In the genomic region with DNA sequence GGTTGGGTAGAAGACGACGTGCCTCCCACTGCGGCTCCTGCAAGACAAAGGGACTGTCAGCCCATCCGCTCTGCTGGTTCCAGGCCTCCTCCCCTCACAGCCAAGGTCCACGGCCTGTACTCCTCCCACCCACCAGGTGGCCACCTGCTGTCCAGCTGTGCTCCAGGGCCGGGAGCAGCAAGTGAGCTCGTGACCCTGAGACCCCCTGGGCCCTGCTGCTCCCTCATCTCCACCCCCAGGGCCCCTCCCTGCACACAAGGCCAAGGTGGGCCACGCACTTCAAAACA, we compare ENCODE assay signal across 1 cellular context.
TF ChIP-seq lines count a peak whose summit lies in the region.

No MANE protein-coding gene starts in this region.

TF ChIP-seq in SK-N-SH, 30 proteins besides CTCF, POLR2A, EP300 and RAD21:
- TF ChIP-seq ELF1 (IDR thresholded peaks at IDR 0.05) (no peak), JUND (IDR thresholded peaks at IDR 0.05) (no peak), RXRA (IDR thresholded peaks at IDR 0.05; ENCODE audit: borderline replicate concordance, low read depth) (no peak), SMC3 (IDR thresholded peaks at IDR 0.05; ENCODE audit: low read depth, low read length) (no peak), NFIC (IDR thresholded peaks at IDR 0.05; ENCODE audit: borderline replicate concordance) (no peak), TEAD4 (IDR thresholded peaks at IDR 0.05; ENCODE audit: borderline replicate concordance, insufficient read depth) (no peak), RCOR1 (IDR thresholded peaks at IDR 0.05; ENCODE audit: low read length) (no peak), FOXM1 (IDR thresholded peaks at IDR 0.05; ENCODE audit: low read depth) (no peak), FOXJ3 (CRISPR knock-in tag; IDR thresholded peaks at IDR 0.05) (no peak), EZH2phosphoT487 (IDR thresholded peaks at IDR 0.05; ENCODE audit: borderline replicate concordance, low read depth) (no peak), SIN3A (IDR thresholded peaks at IDR 0.05; ENCODE audit: borderline replicate concordance, low read depth, low read length) (no peak), CHD2 (IDR thresholded peaks at IDR 0.05; ENCODE audit: low read length, partially characterized antibody) (no peak), TCF12 (IDR thresholded peaks at IDR 0.05) (no peak), YY1 (IDR thresholded peaks at IDR 0.05; ENCODE audit: low read depth) (no peak), NRF1 (IDR thresholded peaks at IDR 0.05; ENCODE audit: low read depth, low read length) (no peak), MXI1 (IDR thresholded peaks at IDR 0.05; ENCODE audit: low read depth, low read length) (no peak)
- TF ChIP-seq, protein P1, sequence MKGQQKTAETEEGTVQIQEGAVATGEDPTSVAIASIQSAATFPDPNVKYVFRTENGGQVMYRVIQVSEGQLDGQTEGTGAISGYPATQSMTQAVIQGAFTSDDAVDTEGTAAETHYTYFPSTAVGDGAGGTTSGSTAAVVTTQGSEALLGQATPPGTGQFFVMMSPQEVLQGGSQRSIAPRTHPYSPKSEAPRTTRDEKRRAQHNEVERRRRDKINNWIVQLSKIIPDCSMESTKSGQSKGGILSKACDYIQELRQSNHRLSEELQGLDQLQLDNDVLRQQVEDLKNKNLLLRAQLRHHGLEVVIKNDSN (IDR thresholded peaks at IDR 0.05; ENCODE audit: borderline replicate concordance, low read depth) = no peak
- TF ChIP-seq, protein P2, sequence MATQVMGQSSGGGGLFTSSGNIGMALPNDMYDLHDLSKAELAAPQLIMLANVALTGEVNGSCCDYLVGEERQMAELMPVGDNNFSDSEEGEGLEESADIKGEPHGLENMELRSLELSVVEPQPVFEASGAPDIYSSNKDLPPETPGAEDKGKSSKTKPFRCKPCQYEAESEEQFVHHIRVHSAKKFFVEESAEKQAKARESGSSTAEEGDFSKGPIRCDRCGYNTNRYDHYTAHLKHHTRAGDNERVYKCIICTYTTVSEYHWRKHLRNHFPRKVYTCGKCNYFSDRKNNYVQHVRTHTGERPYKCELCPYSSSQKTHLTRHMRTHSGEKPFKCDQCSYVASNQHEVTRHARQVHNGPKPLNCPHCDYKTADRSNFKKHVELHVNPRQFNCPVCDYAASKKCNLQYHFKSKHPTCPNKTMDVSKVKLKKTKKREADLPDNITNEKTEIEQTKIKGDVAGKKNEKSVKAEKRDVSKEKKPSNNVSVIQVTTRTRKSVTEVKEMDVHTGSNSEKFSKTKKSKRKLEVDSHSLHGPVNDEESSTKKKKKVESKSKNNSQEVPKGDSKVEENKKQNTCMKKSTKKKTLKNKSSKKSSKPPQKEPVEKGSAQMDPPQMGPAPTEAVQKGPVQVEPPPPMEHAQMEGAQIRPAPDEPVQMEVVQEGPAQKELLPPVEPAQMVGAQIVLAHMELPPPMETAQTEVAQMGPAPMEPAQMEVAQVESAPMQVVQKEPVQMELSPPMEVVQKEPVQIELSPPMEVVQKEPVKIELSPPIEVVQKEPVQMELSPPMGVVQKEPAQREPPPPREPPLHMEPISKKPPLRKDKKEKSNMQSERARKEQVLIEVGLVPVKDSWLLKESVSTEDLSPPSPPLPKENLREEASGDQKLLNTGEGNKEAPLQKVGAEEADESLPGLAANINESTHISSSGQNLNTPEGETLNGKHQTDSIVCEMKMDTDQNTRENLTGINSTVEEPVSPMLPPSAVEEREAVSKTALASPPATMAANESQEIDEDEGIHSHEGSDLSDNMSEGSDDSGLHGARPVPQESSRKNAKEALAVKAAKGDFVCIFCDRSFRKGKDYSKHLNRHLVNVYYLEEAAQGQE (IDR thresholded peaks at IDR 0.05; ENCODE audit: low read depth, low read length) = no peak
- TF ChIP-seq, protein P3, sequence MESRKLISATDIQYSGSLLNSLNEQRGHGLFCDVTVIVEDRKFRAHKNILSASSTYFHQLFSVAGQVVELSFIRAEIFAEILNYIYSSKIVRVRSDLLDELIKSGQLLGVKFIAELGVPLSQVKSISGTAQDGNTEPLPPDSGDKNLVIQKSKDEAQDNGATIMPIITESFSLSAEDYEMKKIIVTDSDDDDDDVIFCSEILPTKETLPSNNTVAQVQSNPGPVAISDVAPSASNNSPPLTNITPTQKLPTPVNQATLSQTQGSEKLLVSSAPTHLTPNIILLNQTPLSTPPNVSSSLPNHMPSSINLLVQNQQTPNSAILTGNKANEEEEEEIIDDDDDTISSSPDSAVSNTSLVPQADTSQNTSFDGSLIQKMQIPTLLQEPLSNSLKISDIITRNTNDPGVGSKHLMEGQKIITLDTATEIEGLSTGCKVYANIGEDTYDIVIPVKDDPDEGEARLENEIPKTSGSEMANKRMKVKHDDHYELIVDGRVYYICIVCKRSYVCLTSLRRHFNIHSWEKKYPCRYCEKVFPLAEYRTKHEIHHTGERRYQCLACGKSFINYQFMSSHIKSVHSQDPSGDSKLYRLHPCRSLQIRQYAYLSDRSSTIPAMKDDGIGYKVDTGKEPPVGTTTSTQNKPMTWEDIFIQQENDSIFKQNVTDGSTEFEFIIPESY (IDR thresholded peaks at IDR 0.05; ENCODE audit: borderline replicate concordance, low read depth) = no peak
- TF ChIP-seq, protein P4, sequence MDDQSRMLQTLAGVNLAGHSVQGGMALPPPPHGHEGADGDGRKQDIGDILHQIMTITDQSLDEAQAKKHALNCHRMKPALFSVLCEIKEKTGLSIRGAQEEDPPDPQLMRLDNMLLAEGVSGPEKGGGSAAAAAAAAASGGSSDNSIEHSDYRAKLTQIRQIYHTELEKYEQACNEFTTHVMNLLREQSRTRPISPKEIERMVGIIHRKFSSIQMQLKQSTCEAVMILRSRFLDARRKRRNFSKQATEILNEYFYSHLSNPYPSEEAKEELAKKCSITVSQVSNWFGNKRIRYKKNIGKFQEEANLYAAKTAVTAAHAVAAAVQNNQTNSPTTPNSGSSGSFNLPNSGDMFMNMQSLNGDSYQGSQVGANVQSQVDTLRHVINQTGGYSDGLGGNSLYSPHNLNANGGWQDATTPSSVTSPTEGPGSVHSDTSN (IDR thresholded peaks at IDR 0.05) = no peak
